ENCODE assay signal across 8 cellular contexts in genomic region chr12:27237790-27238771, GRCh38. TPM values are rescaled to one million over a fixed set of nuclear protein-coding genes. Genes with fewer than 3 reads are reported as not detected.
DNase-seq lines count a peak whose midpoint lies in the region; ATAC-seq and TF ChIP-seq lines count a peak whose summit lies in the region.

No MANE protein-coding gene starts in this region.

- intact Hi-C loops in activated B cell treated with CpG ODN at 0.5 μM for 24 hours (cut with micrococcal nuclease) (no loop called here), uterus (cut with DNase I; ENCODE audit: low total_unique reads) (no loop called here)

- H3K4me3 ChIP-seq in uterus = no peak overlapping the region

- TF ChIP-seq POLR2A in uterus (IDR thresholded peaks at IDR 0.05) = no peak

- TF ChIP-seq CTCF in activated B cell treated with CpG ODN at 0.5 μM for 24 hours (IDR thresholded peaks at IDR 0.05) = no peak
- TF ChIP-seq CTCF in uterus (IDR thresholded peaks at IDR 0.05) = no peak
- no peak for TF ChIP-seq CTCF in glutamatergic neuron (IDR thresholded peaks at IDR 0.05; ENCODE audit: partially characterized antibody, unreplicated experiment)

- no peaks in the 10 kb centered on the region for H3K36me3 Mint-ChIP-seq in activated T-cell treated with anti-CD3 and anti-CD28 coated beads, Interleukin-2, amount 50 U/mL, for 24 hours (ENCODE audit: low read depth)
- no peaks in the 10 kb centered on the region for H3K36me3 Mint-ChIP-seq in activated B cell treated with CpG ODN at 0.5 μM for 24 hours (ENCODE audit: low read depth)
- peaks cover 0 to 2% of the 10 kb centered on the region in 2 donors for H3K36me3 Mint-ChIP-seq in naive B cell
- H3K36me3 Mint-ChIP-seq in glutamatergic neuron (ENCODE audit: unreplicated experiment) = no peaks in the 10 kb centered on the region

- peak overlapping the region; percentile 62 for H3K27ac Mint-ChIP-seq in activated T-cell treated with anti-CD3 and anti-CD28 coated beads, Interleukin-2, amount 50 U/mL, for 24 hours
- peak overlapping the region; percentile 85 for H3K27ac Mint-ChIP-seq in activated B cell treated with CpG ODN at 0.5 μM for 24 hours
- peak overlapping the region; percentile 2 to 85 (median 36) for H3K27ac Mint-ChIP-seq in naive B cell
- H3K27ac Mint-ChIP-seq in glutamatergic neuron (ENCODE audit: unreplicated experiment) = no peak overlapping the region

- peaks cover 0 to 2% of the 10 kb centered on the region in 2 donors for H3K27me3 ChIP-seq in uterus

- no peaks in the 10 kb centered on the region for H3K9me3 Mint-ChIP-seq in activated T-cell treated with anti-CD3 and anti-CD28 coated beads, Interleukin-2, amount 50 U/mL, for 24 hours
- H3K9me3 Mint-ChIP-seq in activated B cell treated with CpG ODN at 0.5 μM for 24 hours (no peaks in the 10 kb centered on the region), naive B cell (peaks cover 0 to 2% (median 0%) of the 10 kb centered on the region in 7 donors), glutamatergic neuron (ENCODE audit: unreplicated experiment) (no peaks in the 10 kb centered on the region)

- CTCF ChIA-PET in activated B cell treated with CpG ODN at 0.5 μM for 24 hours (lab: Charles Lee) = no interaction called here

- no peak overlapping the region for H3K4me3 Mint-ChIP-seq in activated T-cell treated with anti-CD3 and anti-CD28 coated beads, Interleukin-2, amount 50 U/mL, for 24 hours
- peak overlapping the region; percentile 42 for H3K4me3 Mint-ChIP-seq in activated B cell treated with CpG ODN at 0.5 μM for 24 hours
- peak overlapping the region in 7 of 8 donors; percentile 1 to 58 (median 25) for H3K4me3 Mint-ChIP-seq in naive B cell
- no peak overlapping the region for H3K4me3 Mint-ChIP-seq in glutamatergic neuron (ENCODE audit: unreplicated experiment)

- H3K27ac ChIP-seq in uterus = no peak overlapping the region

- DNase-seq in activated T-cell treated with anti-CD3 and anti-CD28 coated beads, Interleukin-2, amount 50 U/mL, for 24 hours = no peak
- DNase-seq in activated T-cell treated with anti-CD3 and anti-CD28 coated beads, Interleukin-2, amount 50 U/mL, for 48 hours = no peak
- no peak for DNase-seq in activated B cell treated with CpG ODN at 0.5 μM for 24 hours
- DNase-seq in naive B cell = peak; percentile 25
- no peak for DNase-seq in uterus
- no peak for DNase-seq in GM03348 (ENCODE audit: low spot score)
- no peak for DNase-seq in glutamatergic neuron

- ATAC-seq in HG03108 (IDR thresholded peaks at IDR 0.05; ENCODE audit: unreplicated experiment) (peak; percentile 71), activated B cell treated with CpG ODN at 0.5 μM for 24 hours (ENCODE audit: low read depth) (peak; percentile 77), naive B cell (ENCODE audit: low read depth in 2 of 2) (peak; percentile 85 to 86)

- POLR2A ChIA-PET in activated B cell treated with CpG ODN at 0.5 μM for 24 hours (lab: Charles Lee) = no interaction called here

- no peaks in the 10 kb centered on the region for H3K4me1 ChIP-seq in uterus

- no peaks in the 10 kb centered on the region for H3K27me3 Mint-ChIP-seq in activated T-cell treated with anti-CD3 and anti-CD28 coated beads, Interleukin-2, amount 50 U/mL, for 24 hours
- H3K27me3 Mint-ChIP-seq in activated B cell treated with CpG ODN at 0.5 μM for 24 hours (no peaks in the 10 kb centered on the region), naive B cell (no peaks in the 10 kb centered on the region), glutamatergic neuron (ENCODE audit: unreplicated experiment) (no peaks in the 10 kb centered on the region)

- peaks cover 31% of the 10 kb centered on the region for H3K4me1 Mint-ChIP-seq in activated T-cell treated with anti-CD3 and anti-CD28 coated beads, Interleukin-2, amount 50 U/mL, for 24 hours (ENCODE audit: low read depth)
- peaks cover 24% of the 10 kb centered on the region for H3K4me1 Mint-ChIP-seq in activated B cell treated with CpG ODN at 0.5 μM for 24 hours
- peaks cover 10 to 24% (median 24%) of the 10 kb centered on the region in 3 donors for H3K4me1 Mint-ChIP-seq in naive B cell
- no peaks in the 10 kb centered on the region for H3K4me1 Mint-ChIP-seq in glutamatergic neuron (ENCODE audit: low read depth, unreplicated experiment)

- H3K36me3 ChIP-seq in uterus = no peaks in the 10 kb centered on the region

- H3K9me3 ChIP-seq in uterus = no peaks in the 10 kb centered on the region

RNA-seq across cellular contexts. Expression of gene STK38L, which starts 6.0 kb away (rescaled TPM):
- 24.2 and 26.3 TPM in 2 replicates for total RNA-seq in activated B cell treated with CpG ODN at 0.5 μM for 24 hours
- polyA plus RNA-seq in naive B cell (ENCODE audit: low read depth in 6 of 6) = 10 to 100 TPM in 2 of 6 donors, 1 to 10 TPM in 4; 5.0 to 10.4 (median 8.2) TPM
- 10 to 100 TPM; 26.9 to 69.3 (median 49.9) TPM for total RNA-seq in uterus
- total RNA-seq in glutamatergic neuron (ENCODE audit: unreplicated experiment) = 31.4 TPM

Comparison
In these comparisons a context has a peak if more than half of its experiments do, and no peak if none do; other contexts are left out.
1. H3K4me3 Mint-ChIP-seq: peak in activated B cell treated with CpG ODN at 0.5 μM for 24 hours (single experiment) and naive B cell (7 of 8); none in activated T-cell treated with anti-CD3 and anti-CD28 coated beads, Interleukin-2, amount 50 U/mL, for 24 hours (single experiment) and glutamatergic neuron (single experiment).
2. Peak in every context shown above with its lines, with median percentiles within 50 percentile points of each other: ATAC-seq.